Comparison of ENCODE assay signal across 9 cellular contexts in genomic region chr6:122798099-122798641, GRCh38. TPM values are rescaled to one million over a fixed set of nuclear protein-coding genes. Genes with fewer than 3 reads are reported as not detected.
DNase-seq lines count a peak whose midpoint lies in the region; ATAC-seq, FAIRE-seq and TF ChIP-seq lines count a peak whose summit lies in the region.
"Had no signal": no experiment of that assay in that cellular context is flagged by ENCODE, and none has a peak within 500 bp of the region (broad histone marks: within the 10 kb centered on the region; RNA-seq: fewer than 3 reads in every experiment).

No MANE protein-coding gene starts in this region.

- no peaks in the 10 kb centered on the region for H3K36me3 ChIP-seq in pancreas
- H3K36me3 ChIP-seq in sigmoid colon: peaks cover 0 to 7% (median 0%) of the 10 kb centered on the region in 4 donors

- FAIRE-seq in pancreas (lab: Jason Lieb, UNC): peak; percentile 80

- no peaks in the 10 kb centered on the region for H3K27me3 ChIP-seq in pancreas
- H3K27me3 ChIP-seq in sigmoid colon: no peaks in the 10 kb centered on the region

- peak overlapping the region; percentile 51 to 94 (median 75) for H3K27ac ChIP-seq in pancreas
- no peak overlapping the region for H3K27ac ChIP-seq in sigmoid colon

- H3K4me3 ChIP-seq in pancreas (no peak overlapping the region), sigmoid colon (no peak overlapping the region)

- TF ChIP-seq POLR2A in sigmoid colon (IDR thresholded peaks at IDR 0.05): no peak

- TF ChIP-seq CTCF in pancreas (IDR thresholded peaks at IDR 0.05) (no peak), sigmoid colon (IDR thresholded peaks at IDR 0.05) (no peak)

- WGBS in pancreas, 2 donors: 11 to 12% methylated on average over 6 of the region's 6 CpGs
- WGBS in sigmoid colon, 2 donors: 12 to 63% methylated on average over 6 of the region's 6 CpGs

- H3K4me1 ChIP-seq in pancreas (peaks cover 27 to 46% (median 30%) of the 10 kb centered on the region in 3 donors), sigmoid colon (no peaks in the 10 kb centered on the region)

- intact Hi-C loops in pancreas (cut with DNase I) (no loop called here), sigmoid colon (cut with DNase I) (no loop called here)

- no peak for TF ChIP-seq EP300 in sigmoid colon (IDR thresholded peaks at IDR 0.05)

- ATAC-seq in GM19438 (IDR thresholded peaks at IDR 0.05; ENCODE audit: low read depth, unreplicated experiment) (peak; percentile 78), HG03520 (IDR thresholded peaks at IDR 0.05; ENCODE audit: unreplicated experiment) (peak; percentile 92), pancreas (peak; percentile 92 to 97 (median 94))

- H3K9me3 ChIP-seq in pancreas: no peaks in the 10 kb centered on the region
- H3K9me3 ChIP-seq in sigmoid colon: no peaks in the 10 kb centered on the region

- peak; percentile 64 for DNase-seq in EH (ENCODE audit: low read depth)
- peak; percentile 72 for DNase-seq in astrocyte of the hippocampus (ENCODE audit: low read depth, low spot score)
- DNase-seq in pancreas: peak in 5 of 6 donors; percentile 73 to 90 (median 89)
- DNase-seq in DMS114 treated with DMSO at 0.1 percent for 48 hours (lab: John Stamatoyannopoulos, UW; ENCODE audit: unreplicated experiment): no peak
- DNase-seq in inferior parietal cortex (ENCODE audit: extremely low spot score): no peak
- no peak for DNase-seq in sigmoid colon

RNA-seq across cellular contexts. Expression of gene SMPDL3A, which starts 9.1 kb away (rescaled TPM):
- 10 to 100 TPM in 4 of 6 donors, 1 to 10 TPM in 2; 8.7 to 12.6 (median 10.6) TPM for total RNA-seq in pancreas
- 10 to 100 TPM in 1 of 2 donors, 1 to 10 TPM in 1; 7.4 to 19.8 TPM for polyA plus RNA-seq in pancreas
- 10 to 100 TPM in 2 of 4 donors, 1 to 10 TPM in 2; 6.4 to 11.9 (median 10.1) TPM for total RNA-seq in sigmoid colon
- 10 to 100 TPM; 36.1 to 91.3 (median 76.9) TPM for polyA plus RNA-seq in sigmoid colon

RNA-seq across cellular contexts. Expression of gene FABP7, which starts 18.7 kb away (rescaled TPM):
- total RNA-seq in pancreas (not detected), sigmoid colon (not detected)
- polyA plus RNA-seq in pancreas (not detected), sigmoid colon (not detected)
- polyA plus RNA-seq: IgD-negative memory B cell had no signal

Comparison
In these comparisons a context has a peak if more than half of its experiments do, and no peak if none do; other contexts are left out.
1. DNase-seq: peak in EH (single experiment), astrocyte of the hippocampus (single experiment) and pancreas (5 of 6); none in DMS114 treated with DMSO at 0.1 percent for 48 hours (single experiment), inferior parietal cortex (single experiment) and sigmoid colon (single experiment).
2. H3K27ac ChIP-seq: peak in pancreas (4 of 4); none in sigmoid colon (0 of 4).
3. Peak in every context shown above with its lines, with median percentiles within 50 percentile points of each other: ATAC-seq.